Comparison of ENCODE assay signal across 15 cellular contexts in genomic region chr14:69094481-69094880, GRCh38. TPM values are rescaled to one million over a fixed set of nuclear protein-coding genes. Genes with fewer than 3 reads are reported as not detected.
A peak's percentile ranks its signal among the peaks of the same experiment; 100 is the strongest.
DNase-seq lines count a peak whose midpoint lies in the region; ATAC-seq, FAIRE-seq and TF ChIP-seq lines count a peak whose summit lies in the region.
"Had no signal": no experiment of that assay in that cellular context is flagged by ENCODE, and none has a peak within 500 bp of the region (broad histone marks: within the 10 kb centered on the region; RNA-seq: fewer than 3 reads in every experiment).

No MANE protein-coding gene starts in this region.

- H3K79me1 ChIP-seq in neuronal stem cell (ENCODE audit: low read depth, low read length) = no peaks in the 10 kb centered on the region

- H3K4me1 Mint-ChIP-seq in endothelial cell (ENCODE audit: unreplicated experiment) = peaks cover 32% of the 10 kb centered on the region

- ATAC-seq in GM18519 (IDR thresholded peaks at IDR 0.05; ENCODE audit: low FRiP score, unreplicated experiment) (no peak), HG03354 (IDR thresholded peaks at IDR 0.05; ENCODE audit: poor library complexity, severe bottlenecking, unreplicated experiment) (no peak)
- ATAC-seq: activated CD4-positive, alpha-beta T cell treated with anti-CD3 and anti-CD28 coated beads for 36 hours had no signal

- peak overlapping the region; percentile 3; the same call in 1 of the 2 replicates for H3K27ac ChIP-seq in ACC112 (ENCODE audit: low read depth, low read length)
- H3K27ac ChIP-seq in neuronal stem cell (replicated peaks; ENCODE audit: low read length) = peak overlapping the region; percentile 60

- H3K27me3 ChIP-seq in ACC112 (ENCODE audit: insufficient read depth, low read length) (no peaks in the 10 kb centered on the region), neuronal stem cell (ENCODE audit: control insufficient read depth in 3 of 3, insufficient read depth in 3 of 3, low read depth in 1 of 3, low read length in 3 of 3) (no peaks in the 10 kb centered on the region)
- H3K27me3 ChIP-seq: spleen had no signal

- H3K9ac ChIP-seq in neuronal stem cell (ENCODE audit: low read depth, low read length, poor library complexity) = no peak overlapping the region

- H3K36me3 Mint-ChIP-seq in endothelial cell (ENCODE audit: low read depth, unreplicated experiment) = peaks cover 19% of the 10 kb centered on the region

- no peak for TF ChIP-seq CTCF in endothelial cell (IDR thresholded peaks at IDR 0.05; ENCODE audit: unreplicated experiment)

- no peak overlapping the region for H2AFZ ChIP-seq in ACC112 (ENCODE audit: low read length, unreplicated experiment)
- H2AFZ ChIP-seq in neuronal stem cell (ENCODE audit: low read length) = no peak overlapping the region

- peak overlapping the region; percentile 31 for H3K4me3 Mint-ChIP-seq in endothelial cell (ENCODE audit: unreplicated experiment)
- H3K4me3 Mint-ChIP-seq: activated CD4-positive, alpha-beta T cell treated with anti-CD3 and anti-CD28 coated beads for 36 hours; nephron had no signal

- H3K9me3 Mint-ChIP-seq in endothelial cell (ENCODE audit: unreplicated experiment) = no peaks in the 10 kb centered on the region
- H3K9me3 Mint-ChIP-seq: nephron had no signal

- H2BK15ac ChIP-seq in neuronal stem cell (ENCODE audit: low read length) = no peak overlapping the region

- H3K4ac ChIP-seq in neuronal stem cell (ENCODE audit: low read length) = no peak overlapping the region

- no peak overlapping the region for H2BK120ac ChIP-seq in neuronal stem cell (ENCODE audit: low read depth, low read length)

- H3K27me3 Mint-ChIP-seq in endothelial cell (ENCODE audit: unreplicated experiment) = peaks cover 1% of the 10 kb centered on the region
- H3K27me3 Mint-ChIP-seq: activated CD4-positive, alpha-beta T cell treated with anti-CD3 and anti-CD28 coated beads for 36 hours had no signal

- H3K36me3 ChIP-seq in ACC112 (ENCODE audit: insufficient read depth, low read length) = peaks cover 17% of the 10 kb centered on the region
- peaks cover 7 to 32% of the 10 kb centered on the region in 2 donors for H3K36me3 ChIP-seq in neuronal stem cell (replicated peaks in 1 of 2; ENCODE audit: control insufficient read depth in 2 of 2, insufficient read depth in 2 of 2, low read length in 2 of 2)

- DNase-seq in NCI-H146 (lab: John Stamatoyannopoulos, UW) = peak; percentile 42
- no peak for DNase-seq in endothelial cell (ENCODE audit: low spot score)
- DNase-seq in neuronal stem cell (ENCODE audit: low spot score) = no peak
- no peak for DNase-seq in RCC 7860 (ENCODE audit: low spot score)
- DNase-seq in glomerular visceral epithelial cell (ENCODE audit: extremely low spot score) = no peak
- DNase-seq: activated CD4-positive, alpha-beta T cell treated with anti-CD3 and anti-CD28 coated beads for 36 hours; activated T-cell treated with anti-CD3 and anti-CD28 coated beads, Interleukin-2, amount 50 U/mL, for 1 hour; DMS79; spleen; T-helper 1 cell had no signal

- H3K9me3 ChIP-seq in neuronal stem cell (replicated peaks in 1 of 2; ENCODE audit: control insufficient read depth in 2 of 2, insufficient read depth in 1 of 2, low read depth in 1 of 2, low read length in 2 of 2) = no peaks in the 10 kb centered on the region
- H3K9me3 ChIP-seq: spleen had no signal

- peak overlapping the region; percentile 79 for H3K27ac Mint-ChIP-seq in endothelial cell (ENCODE audit: unreplicated experiment)
- H3K27ac Mint-ChIP-seq: activated CD4-positive, alpha-beta T cell treated with anti-CD3 and anti-CD28 coated beads for 36 hours had no signal

- no peak overlapping the region for H4K91ac ChIP-seq in neuronal stem cell (ENCODE audit: low read depth, low read length, poor library complexity)

- no peak overlapping the region for H2BK12ac ChIP-seq in neuronal stem cell (ENCODE audit: low read length)

- H3K79me2 ChIP-seq in ACC112 (ENCODE audit: control insufficient read depth, insufficient read depth, low read length, unreplicated experiment) = no peaks in the 10 kb centered on the region

- H3K23ac ChIP-seq in neuronal stem cell (ENCODE audit: low read depth, low read length, poor library complexity) = no peak overlapping the region

- no peak for FAIRE-seq in RCC 7860 (lab: Jason Lieb, UNC)
- FAIRE-seq: endometrium had no signal

- H4K8ac ChIP-seq in neuronal stem cell (ENCODE audit: low read depth, low read length) = no peak overlapping the region

- no peak overlapping the region for H2AK5ac ChIP-seq in neuronal stem cell (ENCODE audit: low read depth, low read length)

- WGBS in neuronal stem cell (ENCODE audit: extremely low coverage in 2 of 2, insufficient read length in 2 of 2, insufficient replicate concordance in 1 of 2), 2 donors = no CpG with 5 or more reads among the region's 1 CpG

- no peak overlapping the region for H3K14ac ChIP-seq in neuronal stem cell (ENCODE audit: low read length)

- H3K4me2 ChIP-seq in neuronal stem cell (ENCODE audit: insufficient read depth, low read length, poor library complexity, severe bottlenecking) = no peak overlapping the region

- H3K4me1 ChIP-seq in ACC112 (ENCODE audit: control insufficient read depth, insufficient read depth, low read length, unreplicated experiment) (peaks cover 27% of the 10 kb centered on the region), neuronal stem cell (ENCODE audit: control insufficient read depth in 2 of 2, insufficient read depth in 1 of 2, low read depth in 1 of 2, low read length in 2 of 2) (peaks cover 20 to 23% of the 10 kb centered on the region in 2 donors)

- H3K4me3 ChIP-seq in ACC112 (ENCODE audit: low read depth, low read length) = no peak overlapping the region
- no peak overlapping the region for H3K4me3 ChIP-seq in neuronal stem cell (ENCODE audit: low read length in 2 of 2)
- H3K4me3 ChIP-seq: spleen had no signal

- H3K18ac ChIP-seq in neuronal stem cell (ENCODE audit: low read length) = no peak overlapping the region

- H2BK5ac ChIP-seq in neuronal stem cell (ENCODE audit: low read length) = no peak overlapping the region

RNA-seq across cellular contexts. Expression of gene DCAF5, which starts 58.4 kb away (rescaled TPM):
- 72.0 TPM for total RNA-seq in endothelial cell (ENCODE audit: unreplicated experiment)
- polyA plus RNA-seq in neuronal stem cell (2013, experiment 1 of 2) = 39.6 TPM
- polyA plus RNA-seq in neuronal stem cell (2013, experiment 2 of 2) = 39.8 TPM
